Comparison of ENCODE assay signal across 24 cellular contexts in the genomic region with DNA sequence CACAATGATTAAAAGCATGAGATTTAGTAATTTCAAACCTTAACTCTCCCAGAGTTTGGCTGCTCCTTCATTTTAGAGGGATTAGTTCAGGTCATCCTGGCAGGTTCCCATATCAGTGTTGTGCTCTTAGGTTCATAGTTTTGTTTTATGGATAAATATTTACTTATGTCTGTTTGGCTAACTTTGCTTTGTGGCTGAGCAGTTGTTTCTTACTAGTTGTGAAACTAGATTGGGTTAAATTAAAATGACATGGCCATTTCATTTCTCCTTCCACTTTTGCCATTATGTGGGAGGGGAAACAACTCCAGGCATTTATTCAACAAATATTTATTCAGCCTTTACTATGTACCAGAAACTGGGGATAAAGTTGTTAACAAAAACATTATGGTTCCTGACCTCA.
DNase-seq lines count a peak whose midpoint lies in the region; TF ChIP-seq lines count a peak whose summit lies in the region.
"Had no signal": no experiment of that assay in that cellular context is flagged by ENCODE, and none has a peak within 500 bp of the region (broad histone marks: within the 10 kb centered on the region; RNA-seq: fewer than 3 reads in every experiment).

No MANE protein-coding gene starts in this region.

- H3K9ac ChIP-seq in neural progenitor cell, result no peak overlapping the region
- H3K9ac ChIP-seq: BLaER1 had no signal

- no peaks in the 10 kb centered on the region for H3K79me2 ChIP-seq in neural progenitor cell (ENCODE audit: low read depth)
- H3K79me2 ChIP-seq: hepatocyte had no signal

- DNase-seq in activated CD4-positive, alpha-beta T cell treated with anti-CD3 and anti-CD28 coated beads, Interleukin-2, amount 10 ng/mL, durations not matched to agents 24 days and 14 days, result no peak
- no peak for DNase-seq in activated CD4-positive, alpha-beta T cell treated with anti-CD3 and anti-CD28 coated beads for 1 hour
- DNase-seq in LNCaP clone FGC (ENCODE audit: low read depth) (peak; percentile 95), chondrocyte (ENCODE audit: low spot score) (no peak), myocyte (ENCODE audit: low read depth) (peak; percentile 17), neural progenitor cell (ENCODE audit: low spot score) (no peak), osteocyte (ENCODE audit: extremely low spot score, unreplicated experiment) (no peak), type B pancreatic cell (ENCODE audit: extremely low spot score, unreplicated experiment) (no peak)
- DNase-seq: activated CD4-positive, alpha-beta T cell treated with anti-CD3 and anti-CD28 coated beads, Interleukin-2, amount 50 U/mL, for 4 hours; activated CD8-positive, alpha-beta memory T cell treated with anti-CD3 and anti-CD28 coated beads, Interleukin-2, amount 50 U/mL, for 48 hours; activated naive CD4-positive, alpha-beta T cell treated with anti-CD3 and anti-CD28 coated beads, Interleukin-2, amount 50 U/mL, for 16 hours; foreskin fibroblast; NCI-H1694; NCI-H82; occipital lobe; retina; SHP77 treated with DMSO at 0.1 percent for 48 hours; substantia nigra; T-helper 1 cell had no signal

- H3K9me3 Mint-ChIP-seq in activated CD4-positive, alpha-beta T cell treated with anti-CD3 and anti-CD28 coated beads, Interleukin-2, amount 10 ng/mL, durations not matched to agents 24 days and 14 days, result peaks cover 4% of the 10 kb centered on the region
- H3K9me3 Mint-ChIP-seq in chondrocyte (ENCODE audit: low read depth) (peaks cover 6% of the 10 kb centered on the region), neural progenitor cell (no peaks in the 10 kb centered on the region), osteocyte (ENCODE audit: unreplicated experiment) (no peaks in the 10 kb centered on the region), type B pancreatic cell (no peaks in the 10 kb centered on the region)

- intact Hi-C loops in activated CD4-positive, alpha-beta T cell treated with anti-CD3 and anti-CD28 coated beads, Interleukin-2, amount 10 ng/mL, durations not matched to agents 24 days and 14 days (cut with micrococcal nuclease), result loop anchor here (5.0 kb wide), 2 partner anchors 244 to 264 kb away; a partner anchor contains a TSS

- no peak overlapping the region for H2AFZ ChIP-seq in neural progenitor cell (replicated peaks)
- H2AFZ ChIP-seq: hepatocyte had no signal

- no peaks in the 10 kb centered on the region for H3K27me3 Mint-ChIP-seq in activated CD4-positive, alpha-beta T cell treated with anti-CD3 and anti-CD28 coated beads, Interleukin-2, amount 10 ng/mL, durations not matched to agents 24 days and 14 days
- H3K27me3 Mint-ChIP-seq in chondrocyte (ENCODE audit: low read depth), result no peaks in the 10 kb centered on the region
- peaks cover 3% of the 10 kb centered on the region for H3K27me3 Mint-ChIP-seq in neural progenitor cell (ENCODE audit: insufficient read depth, low read depth)
- H3K27me3 Mint-ChIP-seq in osteocyte (ENCODE audit: unreplicated experiment), result no peaks in the 10 kb centered on the region
- no peaks in the 10 kb centered on the region for H3K27me3 Mint-ChIP-seq in type B pancreatic cell
- H3K27me3 Mint-ChIP-seq: brain had no signal

- no peaks in the 10 kb centered on the region for H3K4me1 ChIP-seq in neural progenitor cell
- H3K4me1 ChIP-seq: BLaER1 had no signal

- no peaks in the 10 kb centered on the region for H3K27me3 ChIP-seq in neural progenitor cell
- H3K27me3 ChIP-seq: BLaER1, hepatocyte had no signal

- no peaks in the 10 kb centered on the region for H4K20me1 ChIP-seq in neural progenitor cell (ENCODE audit: low read depth)
- H4K20me1 ChIP-seq: BLaER1 had no signal

- no peak for TF ChIP-seq CTCF in LNCaP clone FGC (IDR thresholded peaks at IDR 0.05; ENCODE audit: control insufficient read depth, extremely low read depth, insufficient read depth)
- no peak for TF ChIP-seq CTCF in chondrocyte (IDR thresholded peaks at IDR 0.05)
- TF ChIP-seq CTCF in neural progenitor cell (IDR thresholded peaks at IDR 0.05), result no peak
- no peak for TF ChIP-seq CTCF in osteocyte (IDR thresholded peaks at IDR 0.05)
- no peak for TF ChIP-seq CTCF in type B pancreatic cell (conservative IDR thresholded peaks at IDR 0.05)

- H3K4me1 Mint-ChIP-seq in activated CD4-positive, alpha-beta T cell treated with anti-CD3 and anti-CD28 coated beads, Interleukin-2, amount 10 ng/mL, durations not matched to agents 24 days and 14 days, result peaks cover 22% of the 10 kb centered on the region
- H3K4me1 Mint-ChIP-seq in chondrocyte (ENCODE audit: low read depth) (peaks cover 39% of the 10 kb centered on the region), neural progenitor cell (peaks cover 10% of the 10 kb centered on the region), osteocyte (ENCODE audit: unreplicated experiment) (peaks cover 37% of the 10 kb centered on the region), type B pancreatic cell (ENCODE audit: unreplicated experiment) (peaks cover 29% of the 10 kb centered on the region)

- H3K36me3 ChIP-seq in neural progenitor cell, result no peaks in the 10 kb centered on the region
- H3K36me3 ChIP-seq: BLaER1 had no signal

- H3K27ac ChIP-seq in neural progenitor cell, result no peak overlapping the region
- H3K27ac ChIP-seq: BLaER1, hepatocyte had no signal

- H3K36me3 Mint-ChIP-seq in activated CD4-positive, alpha-beta T cell treated with anti-CD3 and anti-CD28 coated beads, Interleukin-2, amount 10 ng/mL, durations not matched to agents 24 days and 14 days (ENCODE audit: low read depth), result no peaks in the 10 kb centered on the region
- H3K36me3 Mint-ChIP-seq in chondrocyte (ENCODE audit: low read depth) (peaks cover 1% of the 10 kb centered on the region), neural progenitor cell (no peaks in the 10 kb centered on the region), osteocyte (ENCODE audit: unreplicated experiment) (no peaks in the 10 kb centered on the region), type B pancreatic cell (no peaks in the 10 kb centered on the region)
- H3K36me3 Mint-ChIP-seq: brain had no signal

- no peak overlapping the region for H3K4me2 ChIP-seq in neural progenitor cell
- H3K4me2 ChIP-seq: BLaER1, hepatocyte had no signal

- no peak overlapping the region for H3K4me3 ChIP-seq in LNCaP clone FGC (ENCODE audit: low read depth, low read length)
- H3K4me3 ChIP-seq in neural progenitor cell, result no peak overlapping the region
- H3K4me3 ChIP-seq: BLaER1, coronary artery, hepatocyte, lung had no signal

- H3K4me3 Mint-ChIP-seq in activated CD4-positive, alpha-beta T cell treated with anti-CD3 and anti-CD28 coated beads, Interleukin-2, amount 10 ng/mL, durations not matched to agents 24 days and 14 days, result no peak overlapping the region
- H3K4me3 Mint-ChIP-seq in chondrocyte (ENCODE audit: unreplicated experiment) (no peak overlapping the region), neural progenitor cell (no peak overlapping the region), osteocyte (ENCODE audit: unreplicated experiment) (no peak overlapping the region), type B pancreatic cell (no peak overlapping the region)
- H3K4me3 Mint-ChIP-seq: brain had no signal

- H3K27ac Mint-ChIP-seq in activated CD4-positive, alpha-beta T cell treated with anti-CD3 and anti-CD28 coated beads, Interleukin-2, amount 10 ng/mL, durations not matched to agents 24 days and 14 days, result peak overlapping the region; percentile 0
- H3K27ac Mint-ChIP-seq in chondrocyte (ENCODE audit: unreplicated experiment) (peak overlapping the region; percentile 87), neural progenitor cell (no peak overlapping the region), osteocyte (ENCODE audit: unreplicated experiment) (no peak overlapping the region), type B pancreatic cell (no peak overlapping the region)
- H3K27ac Mint-ChIP-seq: brain had no signal

- H3F3A ChIP-seq in neural progenitor cell (ENCODE audit: low read depth), result no peaks in the 10 kb centered on the region

- no peaks in the 10 kb centered on the region for H3K9me3 ChIP-seq in neural progenitor cell (ENCODE audit: low read depth)
- H3K9me3 ChIP-seq: BLaER1 had no signal

Comparison
In these comparisons a context has a peak if more than half of its experiments do, and no peak if none do; other contexts are left out.
1. DNase-seq: peak in LNCaP clone FGC (single experiment) and myocyte (single experiment); none in activated CD4-positive, alpha-beta T cell treated with anti-CD3 and anti-CD28 coated beads, Interleukin-2, amount 10 ng/mL, durations not matched to agents 24 days and 14 days (single experiment), activated CD4-positive, alpha-beta T cell treated with anti-CD3 and anti-CD28 coated beads for 1 hour (single experiment), chondrocyte (single experiment), neural progenitor cell (single experiment), osteocyte (single experiment) and type B pancreatic cell (single experiment).
2. H3K27ac Mint-ChIP-seq: peak in activated CD4-positive, alpha-beta T cell treated with anti-CD3 and anti-CD28 coated beads, Interleukin-2, amount 10 ng/mL, durations not matched to agents 24 days and 14 days (single experiment) and chondrocyte (single experiment); none in neural progenitor cell (single experiment), osteocyte (single experiment) and type B pancreatic cell (single experiment).